ENCODE assay signal across 19 cellular contexts in genomic region chr18:58393295-58393694, GRCh38.
DNase-seq lines count a peak whose midpoint lies in the region; ATAC-seq, FAIRE-seq and TF ChIP-seq lines count a peak whose summit lies in the region.
"Had no signal": no experiment of that assay in that cellular context is flagged by ENCODE, and none has a peak within 500 bp of the region (broad histone marks: within the 10 kb centered on the region; RNA-seq: fewer than 3 reads in every experiment).

No MANE protein-coding gene starts in this region.

- peak; percentile 47 for FAIRE-seq in endothelial cell of umbilical vein (lab: Jason Lieb, UNC)

- peaks cover 57% of the 10 kb centered on the region for H3K36me3 Mint-ChIP-seq in WTC11
- H3K36me3 Mint-ChIP-seq: CD14-positive monocyte had no signal

- TF ChIP-seq POLR2A in endothelial cell of umbilical vein (IDR thresholded peaks at IDR 0.05; ENCODE audit: low read depth, low read length): no peak

- H3F3A ChIP-seq in smooth muscle cell (ENCODE audit: low read depth): peaks cover 14% of the 10 kb centered on the region

- BruUV-seq in endothelial cell of umbilical vein (replicated peaks; lab: Mats Ljungman, UMichigan): no TSS peak

- no peak for ATAC-seq in WTC11

- H3K27ac Mint-ChIP-seq in WTC11: peak overlapping the region; percentile 69; the same call in 1 of the 2 replicates

- H3K9ac ChIP-seq in endothelial cell of umbilical vein (replicated peaks; ENCODE audit: extremely low read depth, insufficient read depth, low read length) (no peak overlapping the region), mucosa of rectum (ENCODE audit: low read depth in 1 of 2, low read length in 2 of 2) (no peak overlapping the region), smooth muscle cell (ENCODE audit: low read depth) (no peak overlapping the region)

- H3K4me1 Mint-ChIP-seq in WTC11: peaks cover 14% of the 10 kb centered on the region
- H3K4me1 Mint-ChIP-seq: CD14-positive monocyte had no signal

- DNase-seq in WTC11 (ENCODE audit: low spot score) (no peak), endothelial cell of umbilical vein (ENCODE audit: low read depth, low spot score) (peak; percentile 20), smooth muscle cell (lab: John Stamatoyannopoulos, UW; ENCODE audit: unreplicated experiment) (no peak), T1000 (lab: John Stamatoyannopoulos, UW) (no peak), SIG-M5 (lab: John Stamatoyannopoulos, UW) (no peak), NCI-H2196 treated with DMSO at 0.1 percent for 48 hours (lab: John Stamatoyannopoulos, UW; ENCODE audit: unreplicated experiment) (no peak), AG08396 (ENCODE audit: low spot score) (no peak)
- DNase-seq: DMS153, H7, Karpas-422, MG63, NCI-H1092, NCI-H2081 treated with DMSO at 0.1 percent for 48 hours, NCI-H2227 treated with DMSO at 0.1 percent for 48 hours, NCI-H524, Peyer's patch, SHP77 had no signal

- H3K27ac ChIP-seq in endothelial cell of umbilical vein (ENCODE audit: insufficient read depth, low read depth, low read length) (no peak overlapping the region), mucosa of rectum (ENCODE audit: low read depth in 2 of 2, low read length in 2 of 2) (peak overlapping the region; percentile 33 to 40), smooth muscle cell (ENCODE audit: low read depth) (peak overlapping the region; percentile 61)

- H3K9me3 Mint-ChIP-seq in WTC11: no peaks in the 10 kb centered on the region
- H3K9me3 Mint-ChIP-seq: CD14-positive monocyte had no signal

- H3K9me3 ChIP-seq in endothelial cell of umbilical vein (replicated peaks; ENCODE audit: control insufficient read depth, insufficient read depth, low read length): no peaks in the 10 kb centered on the region
- H3K9me3 ChIP-seq in mucosa of rectum (ENCODE audit: control insufficient read depth in 2 of 2, low read length in 2 of 2): no peaks in the 10 kb centered on the region
- no peaks in the 10 kb centered on the region for H3K9me3 ChIP-seq in smooth muscle cell (replicated peaks; ENCODE audit: low read depth)
- H3K9me3 ChIP-seq: MG63, Peyer's patch had no signal

- CTCF ChIA-PET in WTC11 (lab: Charles Lee): interaction anchor here (2.4 kb wide), 2 partner anchors 104 to 371 kb away, joined by 10 to 11 read pairs; no protein-coding TSS in a partner anchor
- CTCF ChIA-PET in endothelial cell of umbilical vein (lab: Charles Lee): no interaction called here

- TF ChIP-seq CTCF in WTC11 (IDR thresholded peaks at IDR 0.05): no peak
- TF ChIP-seq CTCF in endothelial cell of umbilical vein (IDR thresholded peaks at IDR 0.05; ENCODE audit: extremely low read depth in 1 of 2, insufficient read depth in 1 of 2, low read depth in 1 of 2, low read length in 2 of 2): no peak
- no peak for TF ChIP-seq CTCF in smooth muscle cell (IDR thresholded peaks at IDR 0.05; ENCODE audit: borderline replicate concordance, insufficient read depth, poor library complexity, severe bottlenecking)

- H2AFZ ChIP-seq in endothelial cell of umbilical vein (ENCODE audit: low read depth, low read length) (no peak overlapping the region), smooth muscle cell (ENCODE audit: low read depth) (no peak overlapping the region)

- no peak overlapping the region for H3K4me3 Mint-ChIP-seq in WTC11
- H3K4me3 Mint-ChIP-seq: CD14-positive monocyte had no signal

- POLR2A ChIA-PET in WTC11 (lab: Charles Lee) (no interaction called here), endothelial cell of umbilical vein (lab: Charles Lee) (no interaction called here)

- 65% methylated on average over 2 of the region's 2 CpGs for whole genome bisulfite sequencing in smooth muscle cell (ENCODE audit: low lambda C conversion rate)

- H3K79me2 ChIP-seq in endothelial cell of umbilical vein (ENCODE audit: control insufficient read depth, insufficient read depth, low read length) (no peaks in the 10 kb centered on the region), smooth muscle cell (ENCODE audit: low read depth) (no peaks in the 10 kb centered on the region)

- H3K9me1 ChIP-seq in endothelial cell of umbilical vein (replicated peaks; ENCODE audit: control insufficient read depth, extremely low read depth, insufficient read depth, low read length): no peaks in the 10 kb centered on the region

- H3K4me1 ChIP-seq in endothelial cell of umbilical vein (ENCODE audit: control insufficient read depth, extremely low read depth, insufficient read depth, low read length) (peaks cover 16% of the 10 kb centered on the region), mucosa of rectum (ENCODE audit: control insufficient read depth in 2 of 2, insufficient read depth in 2 of 2, low read length in 2 of 2) (peaks cover 12 to 17% of the 10 kb centered on the region in 2 donors), smooth muscle cell (ENCODE audit: low read depth) (peaks cover 9% of the 10 kb centered on the region)
- H3K4me1 ChIP-seq: Peyer's patch had no signal

- H4K20me1 ChIP-seq in endothelial cell of umbilical vein (replicated peaks; ENCODE audit: control insufficient read depth, extremely low read depth, insufficient read depth, low read length) (no peaks in the 10 kb centered on the region), smooth muscle cell (ENCODE audit: low read depth) (no peaks in the 10 kb centered on the region)

- H3K4me2 ChIP-seq in endothelial cell of umbilical vein (ENCODE audit: insufficient read depth, low read length) (no peak overlapping the region), smooth muscle cell (no peak overlapping the region)

- no peaks in the 10 kb centered on the region for H3K27me3 Mint-ChIP-seq in WTC11 (ENCODE audit: low read depth)

- peaks cover 2 to 3% of the 10 kb centered on the region in 2 experiments for H3K36me3 ChIP-seq in endothelial cell of umbilical vein (ENCODE audit: control insufficient read depth in 2 of 2, extremely low read depth in 1 of 2, insufficient read depth in 2 of 2, low read length in 2 of 2)
- H3K36me3 ChIP-seq in mucosa of rectum (ENCODE audit: control insufficient read depth in 2 of 2, insufficient read depth in 2 of 2, low read length in 2 of 2): peaks cover 53 to 65% of the 10 kb centered on the region in 2 donors
- no peaks in the 10 kb centered on the region for H3K36me3 ChIP-seq in smooth muscle cell (ENCODE audit: low read depth)

- dilution Hi-C loops in endothelial cell of umbilical vein (cut with MboI; ENCODE audit: extremely low pct_ligation_motif_present, low sequenced_read_pairs): no loop called here

- intact Hi-C loops in endothelial cell of umbilical vein (cut with micrococcal nuclease): no loop called here

- H3K27me3 ChIP-seq in endothelial cell of umbilical vein (ENCODE audit: control insufficient read depth in 2 of 2, insufficient read depth in 2 of 2, low read length in 2 of 2): no peaks in the 10 kb centered on the region
- H3K27me3 ChIP-seq in mucosa of rectum (ENCODE audit: control insufficient read depth in 2 of 2, insufficient read depth in 2 of 2, low read length in 2 of 2): no peaks in the 10 kb centered on the region
- H3K27me3 ChIP-seq in smooth muscle cell (ENCODE audit: low read depth): no peaks in the 10 kb centered on the region
- H3K27me3 ChIP-seq: MG63, Peyer's patch had no signal

- H3K4me3 ChIP-seq in endothelial cell of umbilical vein (replicated peaks in 1 of 3; ENCODE audit: insufficient read depth in 1 of 3, low read depth in 1 of 3, low read length in 3 of 3): no peak overlapping the region
- H3K4me3 ChIP-seq in mucosa of rectum (ENCODE audit: low read length in 2 of 2): no peak overlapping the region
- H3K4me3 ChIP-seq in smooth muscle cell: no peak overlapping the region
- H3K4me3 ChIP-seq: MG63, Peyer's patch had no signal

TF ChIP-seq in WTC11, 78 proteins besides CTCF, POLR2A, EP300 and RAD21:
- no peak for TF ChIP-seq TP53 (CRISPR knock-in tag; IDR thresholded peaks at IDR 0.05)
- TF ChIP-seq CBFB (CRISPR knock-in tag; IDR thresholded peaks at IDR 0.05; ENCODE audit: low read depth): no peak
- no peak for TF ChIP-seq NR1H2 (CRISPR knock-in tag; IDR thresholded peaks at IDR 0.05)
- TF ChIP-seq ZNF317 (CRISPR knock-in tag; IDR thresholded peaks at IDR 0.05; ENCODE audit: borderline replicate concordance, low read depth): no peak
TF ChIP-seq in WTC11: peak in this region for 0.

TF ChIP-seq in endothelial cell of umbilical vein, 7 proteins besides CTCF, POLR2A, EP300 and RAD21:
- TF ChIP-seq FOS (IDR thresholded peaks at IDR 0.05; ENCODE audit: borderline replicate concordance, insufficient read depth, low read length): no peak
